Comparison of ENCODE assay signal across 1 cellular context in genomic region chr6:35931120-35931561, GRCh38.
TF ChIP-seq lines count a peak whose summit lies in the region.

No MANE protein-coding gene starts in this region.

TF ChIP-seq in WTC11, 78 proteins besides CTCF, POLR2A, EP300 and RAD21 (continued from another document):
- peak; percentile 43 for TF ChIP-seq FOXP4 (CRISPR knock-in tag; IDR thresholded peaks at IDR 0.05)
